1 cellular context compared by ENCODE assay signal in the genomic region with DNA sequence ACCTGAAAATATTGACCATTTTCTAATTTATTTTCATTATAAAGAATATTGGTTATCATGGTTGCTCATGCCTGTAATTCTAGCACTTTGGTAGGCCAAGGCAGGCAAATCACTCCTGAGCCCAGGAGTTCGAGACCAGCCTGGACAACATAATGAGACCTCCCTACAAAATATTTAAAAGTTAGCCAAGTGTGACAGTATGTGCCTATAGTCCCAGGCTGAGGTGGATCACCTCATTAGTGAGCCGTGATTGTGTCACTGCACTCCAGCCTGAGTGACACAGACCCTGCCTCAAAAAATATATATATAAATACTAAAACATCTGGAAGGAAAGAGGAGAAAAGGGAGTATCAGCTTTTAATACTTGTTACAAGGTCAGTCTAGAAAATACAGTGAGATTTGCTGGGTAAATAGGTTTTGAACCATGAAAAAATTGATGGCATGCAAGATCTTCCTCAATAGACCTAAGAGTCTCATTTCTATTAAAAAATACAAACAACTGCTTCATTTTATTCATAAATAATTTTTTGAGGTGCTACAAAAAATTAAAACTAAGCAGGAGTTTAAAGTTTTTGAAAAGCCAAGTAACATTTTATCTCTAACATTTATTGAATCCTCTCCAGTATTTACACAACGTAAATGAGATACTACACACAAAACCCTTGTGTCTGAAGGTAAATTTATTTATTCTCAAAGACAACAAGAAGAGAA.
TF ChIP-seq lines count a peak whose summit lies in the region.

No MANE protein-coding gene starts in this region.

TF ChIP-seq in SK-N-SH, 30 proteins besides CTCF, POLR2A, EP300 and RAD21 (continued from another document):
- no peak for TF ChIP-seq TCF12 (IDR thresholded peaks at IDR 0.05)
- TF ChIP-seq FOXM1 (IDR thresholded peaks at IDR 0.05; ENCODE audit: low read depth) = no peak
- TF ChIP-seq, protein P1, sequence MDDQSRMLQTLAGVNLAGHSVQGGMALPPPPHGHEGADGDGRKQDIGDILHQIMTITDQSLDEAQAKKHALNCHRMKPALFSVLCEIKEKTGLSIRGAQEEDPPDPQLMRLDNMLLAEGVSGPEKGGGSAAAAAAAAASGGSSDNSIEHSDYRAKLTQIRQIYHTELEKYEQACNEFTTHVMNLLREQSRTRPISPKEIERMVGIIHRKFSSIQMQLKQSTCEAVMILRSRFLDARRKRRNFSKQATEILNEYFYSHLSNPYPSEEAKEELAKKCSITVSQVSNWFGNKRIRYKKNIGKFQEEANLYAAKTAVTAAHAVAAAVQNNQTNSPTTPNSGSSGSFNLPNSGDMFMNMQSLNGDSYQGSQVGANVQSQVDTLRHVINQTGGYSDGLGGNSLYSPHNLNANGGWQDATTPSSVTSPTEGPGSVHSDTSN (IDR thresholded peaks at IDR 0.05) = no peak; the same call in none of the 2 replicates
- TF ChIP-seq, protein P2, sequence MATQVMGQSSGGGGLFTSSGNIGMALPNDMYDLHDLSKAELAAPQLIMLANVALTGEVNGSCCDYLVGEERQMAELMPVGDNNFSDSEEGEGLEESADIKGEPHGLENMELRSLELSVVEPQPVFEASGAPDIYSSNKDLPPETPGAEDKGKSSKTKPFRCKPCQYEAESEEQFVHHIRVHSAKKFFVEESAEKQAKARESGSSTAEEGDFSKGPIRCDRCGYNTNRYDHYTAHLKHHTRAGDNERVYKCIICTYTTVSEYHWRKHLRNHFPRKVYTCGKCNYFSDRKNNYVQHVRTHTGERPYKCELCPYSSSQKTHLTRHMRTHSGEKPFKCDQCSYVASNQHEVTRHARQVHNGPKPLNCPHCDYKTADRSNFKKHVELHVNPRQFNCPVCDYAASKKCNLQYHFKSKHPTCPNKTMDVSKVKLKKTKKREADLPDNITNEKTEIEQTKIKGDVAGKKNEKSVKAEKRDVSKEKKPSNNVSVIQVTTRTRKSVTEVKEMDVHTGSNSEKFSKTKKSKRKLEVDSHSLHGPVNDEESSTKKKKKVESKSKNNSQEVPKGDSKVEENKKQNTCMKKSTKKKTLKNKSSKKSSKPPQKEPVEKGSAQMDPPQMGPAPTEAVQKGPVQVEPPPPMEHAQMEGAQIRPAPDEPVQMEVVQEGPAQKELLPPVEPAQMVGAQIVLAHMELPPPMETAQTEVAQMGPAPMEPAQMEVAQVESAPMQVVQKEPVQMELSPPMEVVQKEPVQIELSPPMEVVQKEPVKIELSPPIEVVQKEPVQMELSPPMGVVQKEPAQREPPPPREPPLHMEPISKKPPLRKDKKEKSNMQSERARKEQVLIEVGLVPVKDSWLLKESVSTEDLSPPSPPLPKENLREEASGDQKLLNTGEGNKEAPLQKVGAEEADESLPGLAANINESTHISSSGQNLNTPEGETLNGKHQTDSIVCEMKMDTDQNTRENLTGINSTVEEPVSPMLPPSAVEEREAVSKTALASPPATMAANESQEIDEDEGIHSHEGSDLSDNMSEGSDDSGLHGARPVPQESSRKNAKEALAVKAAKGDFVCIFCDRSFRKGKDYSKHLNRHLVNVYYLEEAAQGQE (IDR thresholded peaks at IDR 0.05; ENCODE audit: low read depth, low read length) = peak; percentile 38; the same call in 1 of the 2 replicates
- TF ChIP-seq MXI1 (IDR thresholded peaks at IDR 0.05; ENCODE audit: low read depth, low read length) = no peak
- TF ChIP-seq JUND (IDR thresholded peaks at IDR 0.05) = peak; percentile 30; the same call in 1 of the 2 replicates
- TF ChIP-seq, protein P3, sequence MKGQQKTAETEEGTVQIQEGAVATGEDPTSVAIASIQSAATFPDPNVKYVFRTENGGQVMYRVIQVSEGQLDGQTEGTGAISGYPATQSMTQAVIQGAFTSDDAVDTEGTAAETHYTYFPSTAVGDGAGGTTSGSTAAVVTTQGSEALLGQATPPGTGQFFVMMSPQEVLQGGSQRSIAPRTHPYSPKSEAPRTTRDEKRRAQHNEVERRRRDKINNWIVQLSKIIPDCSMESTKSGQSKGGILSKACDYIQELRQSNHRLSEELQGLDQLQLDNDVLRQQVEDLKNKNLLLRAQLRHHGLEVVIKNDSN (IDR thresholded peaks at IDR 0.05; ENCODE audit: borderline replicate concordance, low read depth) = no peak
- no peak for TF ChIP-seq NRF1 (IDR thresholded peaks at IDR 0.05; ENCODE audit: low read depth, low read length)
- peak; percentile 15; the same call in 1 of the 2 replicates for TF ChIP-seq NFIC (IDR thresholded peaks at IDR 0.05; ENCODE audit: borderline replicate concordance)
- no peak; the same call in 1 of the 2 replicates for TF ChIP-seq FOSL2 (IDR thresholded peaks at IDR 0.05; ENCODE audit: borderline replicate concordance, low read depth)
- no peak for TF ChIP-seq RFX5 (IDR thresholded peaks at IDR 0.05; ENCODE audit: low read length)
- TF ChIP-seq RCOR1 (IDR thresholded peaks at IDR 0.05; ENCODE audit: low read length) = no peak
- no peak; the same call in 1 of the 2 replicates for TF ChIP-seq SMC3 (IDR thresholded peaks at IDR 0.05; ENCODE audit: low read depth, low read length)
- peak; percentile 76 for TF ChIP-seq POLR2AphosphoS5 (IDR thresholded peaks at IDR 0.05; ENCODE audit: low read depth, low read length)
- TF ChIP-seq, protein P4, sequence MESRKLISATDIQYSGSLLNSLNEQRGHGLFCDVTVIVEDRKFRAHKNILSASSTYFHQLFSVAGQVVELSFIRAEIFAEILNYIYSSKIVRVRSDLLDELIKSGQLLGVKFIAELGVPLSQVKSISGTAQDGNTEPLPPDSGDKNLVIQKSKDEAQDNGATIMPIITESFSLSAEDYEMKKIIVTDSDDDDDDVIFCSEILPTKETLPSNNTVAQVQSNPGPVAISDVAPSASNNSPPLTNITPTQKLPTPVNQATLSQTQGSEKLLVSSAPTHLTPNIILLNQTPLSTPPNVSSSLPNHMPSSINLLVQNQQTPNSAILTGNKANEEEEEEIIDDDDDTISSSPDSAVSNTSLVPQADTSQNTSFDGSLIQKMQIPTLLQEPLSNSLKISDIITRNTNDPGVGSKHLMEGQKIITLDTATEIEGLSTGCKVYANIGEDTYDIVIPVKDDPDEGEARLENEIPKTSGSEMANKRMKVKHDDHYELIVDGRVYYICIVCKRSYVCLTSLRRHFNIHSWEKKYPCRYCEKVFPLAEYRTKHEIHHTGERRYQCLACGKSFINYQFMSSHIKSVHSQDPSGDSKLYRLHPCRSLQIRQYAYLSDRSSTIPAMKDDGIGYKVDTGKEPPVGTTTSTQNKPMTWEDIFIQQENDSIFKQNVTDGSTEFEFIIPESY (IDR thresholded peaks at IDR 0.05; ENCODE audit: borderline replicate concordance, low read depth) = no peak
- TF ChIP-seq GABPA (IDR thresholded peaks at IDR 0.05; ENCODE audit: low read depth) = no peak
- TF ChIP-seq, protein P5, sequence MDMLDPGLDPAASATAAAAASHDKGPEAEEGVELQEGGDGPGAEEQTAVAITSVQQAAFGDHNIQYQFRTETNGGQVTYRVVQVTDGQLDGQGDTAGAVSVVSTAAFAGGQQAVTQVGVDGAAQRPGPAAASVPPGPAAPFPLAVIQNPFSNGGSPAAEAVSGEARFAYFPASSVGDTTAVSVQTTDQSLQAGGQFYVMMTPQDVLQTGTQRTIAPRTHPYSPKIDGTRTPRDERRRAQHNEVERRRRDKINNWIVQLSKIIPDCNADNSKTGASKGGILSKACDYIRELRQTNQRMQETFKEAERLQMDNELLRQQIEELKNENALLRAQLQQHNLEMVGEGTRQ (IDR thresholded peaks at IDR 0.05; ENCODE audit: borderline replicate concordance, low read depth, low read length) = no peak
- TF ChIP-seq, protein P6, sequence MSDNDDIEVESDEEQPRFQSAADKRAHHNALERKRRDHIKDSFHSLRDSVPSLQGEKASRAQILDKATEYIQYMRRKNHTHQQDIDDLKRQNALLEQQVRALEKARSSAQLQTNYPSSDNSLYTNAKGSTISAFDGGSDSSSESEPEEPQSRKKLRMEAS (IDR thresholded peaks at IDR 0.05; ENCODE audit: low read depth) = no peak
- no peak for TF ChIP-seq CHD2 (IDR thresholded peaks at IDR 0.05; ENCODE audit: low read length, partially characterized antibody)
- no peak for TF ChIP-seq GATA2 (CRISPR knock-in tag; IDR thresholded peaks at IDR 0.05)
- TF ChIP-seq TAF1 (IDR thresholded peaks at IDR 0.05; ENCODE audit: borderline replicate concordance, low read depth, low read length) = no peak
- no peak for TF ChIP-seq YY1 (IDR thresholded peaks at IDR 0.05; ENCODE audit: low read depth)
- TF ChIP-seq, protein P7, sequence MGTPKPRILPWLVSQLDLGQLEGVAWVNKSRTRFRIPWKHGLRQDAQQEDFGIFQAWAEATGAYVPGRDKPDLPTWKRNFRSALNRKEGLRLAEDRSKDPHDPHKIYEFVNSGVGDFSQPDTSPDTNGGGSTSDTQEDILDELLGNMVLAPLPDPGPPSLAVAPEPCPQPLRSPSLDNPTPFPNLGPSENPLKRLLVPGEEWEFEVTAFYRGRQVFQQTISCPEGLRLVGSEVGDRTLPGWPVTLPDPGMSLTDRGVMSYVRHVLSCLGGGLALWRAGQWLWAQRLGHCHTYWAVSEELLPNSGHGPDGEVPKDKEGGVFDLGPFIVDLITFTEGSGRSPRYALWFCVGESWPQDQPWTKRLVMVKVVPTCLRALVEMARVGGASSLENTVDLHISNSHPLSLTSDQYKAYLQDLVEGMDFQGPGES (IDR thresholded peaks at IDR 0.05; ENCODE audit: low read depth, low read length) = no peak
- no peak for TF ChIP-seq EZH2phosphoT487 (IDR thresholded peaks at IDR 0.05; ENCODE audit: borderline replicate concordance, low read depth)
